ENCODE assay signal across 9 cellular contexts in the genomic region with DNA sequence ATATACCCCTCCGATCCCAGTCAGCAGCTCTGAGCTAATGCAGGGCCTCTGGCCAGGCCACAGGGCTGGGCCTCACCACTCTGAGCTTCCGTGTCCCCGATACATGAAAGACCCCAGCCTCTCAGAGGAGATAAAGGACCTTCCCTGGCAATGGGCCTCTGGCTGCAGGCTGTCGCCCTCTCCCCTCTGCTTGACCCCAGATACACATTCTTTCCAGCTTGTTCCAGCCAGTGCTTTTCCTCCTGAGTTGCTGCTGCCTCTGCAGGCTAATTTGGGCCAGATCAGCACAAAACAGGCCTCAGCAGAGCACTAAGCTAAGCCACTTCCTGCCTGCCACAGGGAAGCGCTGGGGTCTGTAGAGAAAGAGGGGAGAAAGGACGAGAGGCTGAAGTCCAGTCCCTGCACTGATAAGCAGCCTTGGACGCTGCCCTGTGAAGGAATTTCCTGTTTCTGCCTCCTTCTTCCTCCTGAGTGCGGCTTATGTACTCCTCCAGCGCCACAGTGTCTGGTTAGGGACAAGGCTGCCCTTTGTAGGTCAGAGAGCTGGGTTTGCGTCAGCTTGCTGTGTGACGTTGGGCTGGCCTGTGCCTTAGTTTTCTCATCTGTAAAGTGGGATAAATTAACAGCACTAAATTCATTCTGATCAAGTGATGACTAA.
DNase-seq lines count a peak whose midpoint lies in the region; ATAC-seq and TF ChIP-seq lines count a peak whose summit lies in the region.
"Had no signal": no experiment of that assay in that cellular context is flagged by ENCODE, and none has a peak within 500 bp of the region (broad histone marks: within the 10 kb centered on the region; RNA-seq: fewer than 3 reads in every experiment).

No MANE protein-coding gene starts in this region.

- in situ Hi-C loops in transverse colon (cut with MboI; ENCODE audit: low pct_ligation_motif_present in 1 of 4, low pct_unique_long_range_greater_than_20kb in 1 of 4, low sequenced_read_pairs in 3 of 4), result no loop called here

- H3K4me3 ChIP-seq in MM.1S (ENCODE audit: low read length) (no peak overlapping the region), lung (no peak overlapping the region), transverse colon (no peak overlapping the region)

- H3K9me3 ChIP-seq in MM.1S (replicated peaks; ENCODE audit: insufficient read depth, low read length), result no peaks in the 10 kb centered on the region
- H3K9me3 ChIP-seq in lung (ENCODE audit: control insufficient read depth in 2 of 2, insufficient read depth in 1 of 2, low read length in 1 of 2), result no peaks in the 10 kb centered on the region
- H3K9me3 ChIP-seq in transverse colon, result no peaks in the 10 kb centered on the region

- H3F3A ChIP-seq in MM.1S (ENCODE audit: insufficient read depth, low read length), result no peaks in the 10 kb centered on the region

- intact Hi-C loops in dendritic cell treated with granulocyte-macrophage colony-stimulating factor and Interleukin-4, amounts not matched to agents 40 ng/mL and 50 ng/mL, for 4 days (cut with micrococcal nuclease), result no loop called here
- intact Hi-C loops in transverse colon (cut with DNase I; ENCODE audit: low total_unique reads), result no loop called here

- H3K4me1 Mint-ChIP-seq in dendritic cell treated with granulocyte-macrophage colony-stimulating factor and Interleukin-4, amounts not matched to agents 40 ng/mL and 50 ng/mL, for 4 days (ENCODE audit: low read depth), result peaks cover 7% of the 10 kb centered on the region
- H3K4me1 Mint-ChIP-seq: naive B cell had no signal

- no peak overlapping the region for H3K9ac ChIP-seq in MM.1S (ENCODE audit: low read length)

- peak overlapping the region; percentile 15 for H3K27ac Mint-ChIP-seq in dendritic cell treated with granulocyte-macrophage colony-stimulating factor and Interleukin-4, amounts not matched to agents 40 ng/mL and 50 ng/mL, for 4 days

- H3K4me1 ChIP-seq in MM.1S (ENCODE audit: low read length), result peaks cover 5% of the 10 kb centered on the region; the same call in 1 of the 2 replicates
- H3K4me1 ChIP-seq in lung (ENCODE audit: control insufficient read depth in 2 of 2, insufficient read depth in 2 of 2, low read length in 2 of 2), result peaks cover 7 to 27% of the 10 kb centered on the region in 2 donors
- peaks cover 38 to 71% (median 52%) of the 10 kb centered on the region in 4 donors for H3K4me1 ChIP-seq in transverse colon

- TF ChIP-seq CTCF in MM.1S (IDR thresholded peaks at IDR 0.05; ENCODE audit: low read length), result no peak
- no peak for TF ChIP-seq CTCF in lung (IDR thresholded peaks at IDR 0.05; ENCODE audit: control extremely low read depth, extremely low read depth)
- TF ChIP-seq CTCF in transverse colon (IDR thresholded peaks at IDR 0.05), result no peak

- H3K4me2 ChIP-seq in MM.1S (ENCODE audit: low read depth, low read length), result no peak overlapping the region

- ATAC-seq in lung (ENCODE audit: insufficient read depth, low FRiP score), result peak; percentile 67
- ATAC-seq in GM21825 (IDR thresholded peaks at IDR 0.05; ENCODE audit: unreplicated experiment), result no peak

- no peak overlapping the region for H3K4me3 Mint-ChIP-seq in dendritic cell treated with granulocyte-macrophage colony-stimulating factor and Interleukin-4, amounts not matched to agents 40 ng/mL and 50 ng/mL, for 4 days
- H3K4me3 Mint-ChIP-seq: naive B cell had no signal

- peaks cover 2% of the 10 kb centered on the region for H3K27me3 Mint-ChIP-seq in dendritic cell treated with granulocyte-macrophage colony-stimulating factor and Interleukin-4, amounts not matched to agents 40 ng/mL and 50 ng/mL, for 4 days

- no peaks in the 10 kb centered on the region for H3K27me3 ChIP-seq in MM.1S (replicated peaks; ENCODE audit: insufficient read depth, low read length)
- H3K27me3 ChIP-seq in lung (ENCODE audit: control insufficient read depth, insufficient read depth), result no peaks in the 10 kb centered on the region
- no peaks in the 10 kb centered on the region for H3K27me3 ChIP-seq in transverse colon

- no peaks in the 10 kb centered on the region for H3K36me3 ChIP-seq in MM.1S (replicated peaks; ENCODE audit: insufficient read depth, low read length)
- no peaks in the 10 kb centered on the region for H3K36me3 ChIP-seq in lung (ENCODE audit: control insufficient read depth in 2 of 2, insufficient read depth in 2 of 2, low read length in 2 of 2)
- no peaks in the 10 kb centered on the region for H3K36me3 ChIP-seq in transverse colon

- no peak for TF ChIP-seq EP300 in transverse colon (IDR thresholded peaks at IDR 0.05; ENCODE audit: low read depth)

- H3K9me3 Mint-ChIP-seq in dendritic cell treated with granulocyte-macrophage colony-stimulating factor and Interleukin-4, amounts not matched to agents 40 ng/mL and 50 ng/mL, for 4 days, result no peaks in the 10 kb centered on the region
- H3K9me3 Mint-ChIP-seq: naive B cell had no signal

- H3K27ac ChIP-seq in MM.1S (ENCODE audit: low read length) (no peak overlapping the region), lung (ENCODE audit: low read depth in 1 of 2, low read length in 1 of 2) (peak overlapping the region; percentile 81 to 85), transverse colon (peak overlapping the region; percentile 86 to 92 (median 90))

- H3K9me2 ChIP-seq in MM.1S (replicated peaks; ENCODE audit: insufficient read depth, low read length), result no peaks in the 10 kb centered on the region

- no peaks in the 10 kb centered on the region for H3K79me2 ChIP-seq in MM.1S (ENCODE audit: low read length)

- DNase-seq in MM.1S (no peak), lung (ENCODE audit: low spot score) (peak; percentile 53), transverse colon (peak; percentile 82), DMS 273 treated with DMSO at 0.1 percent for 48 hours (lab: John Stamatoyannopoulos, UW) (no peak), NCI-H774 (lab: John Stamatoyannopoulos, UW) (no peak)
- DNase-seq in activated CD4-positive, alpha-beta T cell treated with anti-CD3 and anti-CD28 coated beads, Interleukin-2, amount 50 U/mL, for 4 hours, result no peak
- DNase-seq: naive B cell had no signal

- no peaks in the 10 kb centered on the region for H3K36me3 Mint-ChIP-seq in dendritic cell treated with granulocyte-macrophage colony-stimulating factor and Interleukin-4, amounts not matched to agents 40 ng/mL and 50 ng/mL, for 4 days (ENCODE audit: low read depth)
- H3K36me3 Mint-ChIP-seq: naive B cell had no signal

- no peaks in the 10 kb centered on the region for H4K20me1 ChIP-seq in MM.1S (ENCODE audit: insufficient read depth, low read length)

- peak overlapping the region; percentile 53; the same call in 1 of the 2 replicates for H2AFZ ChIP-seq in MM.1S (ENCODE audit: low read length)

- peak; percentile 53 for TF ChIP-seq POLR2A in transverse colon (IDR thresholded peaks at IDR 0.05)

- WGBS in lung, 2 donors, result 28 to 30% methylated on average over 11 of the region's 11 CpGs
- 28% methylated on average over 11 of the region's 11 CpGs; no CpG with 5 or more reads in 1 of the 2 donors for WGBS in transverse colon (ENCODE audit: low coverage in 1 of 2), 2 donors

Comparison
In these comparisons a context has a peak if more than half of its experiments do, and no peak if none do; other contexts are left out.
1. DNase-seq: peak in lung (single experiment) and transverse colon (single experiment); none in MM.1S (single experiment), activated CD4-positive, alpha-beta T cell treated with anti-CD3 and anti-CD28 coated beads, Interleukin-2, amount 50 U/mL, for 4 hours (0 of 2), DMS 273 treated with DMSO at 0.1 percent for 48 hours (single experiment) and NCI-H774 (single experiment).